8 cellular contexts compared by ENCODE assay signal in the genomic region with DNA sequence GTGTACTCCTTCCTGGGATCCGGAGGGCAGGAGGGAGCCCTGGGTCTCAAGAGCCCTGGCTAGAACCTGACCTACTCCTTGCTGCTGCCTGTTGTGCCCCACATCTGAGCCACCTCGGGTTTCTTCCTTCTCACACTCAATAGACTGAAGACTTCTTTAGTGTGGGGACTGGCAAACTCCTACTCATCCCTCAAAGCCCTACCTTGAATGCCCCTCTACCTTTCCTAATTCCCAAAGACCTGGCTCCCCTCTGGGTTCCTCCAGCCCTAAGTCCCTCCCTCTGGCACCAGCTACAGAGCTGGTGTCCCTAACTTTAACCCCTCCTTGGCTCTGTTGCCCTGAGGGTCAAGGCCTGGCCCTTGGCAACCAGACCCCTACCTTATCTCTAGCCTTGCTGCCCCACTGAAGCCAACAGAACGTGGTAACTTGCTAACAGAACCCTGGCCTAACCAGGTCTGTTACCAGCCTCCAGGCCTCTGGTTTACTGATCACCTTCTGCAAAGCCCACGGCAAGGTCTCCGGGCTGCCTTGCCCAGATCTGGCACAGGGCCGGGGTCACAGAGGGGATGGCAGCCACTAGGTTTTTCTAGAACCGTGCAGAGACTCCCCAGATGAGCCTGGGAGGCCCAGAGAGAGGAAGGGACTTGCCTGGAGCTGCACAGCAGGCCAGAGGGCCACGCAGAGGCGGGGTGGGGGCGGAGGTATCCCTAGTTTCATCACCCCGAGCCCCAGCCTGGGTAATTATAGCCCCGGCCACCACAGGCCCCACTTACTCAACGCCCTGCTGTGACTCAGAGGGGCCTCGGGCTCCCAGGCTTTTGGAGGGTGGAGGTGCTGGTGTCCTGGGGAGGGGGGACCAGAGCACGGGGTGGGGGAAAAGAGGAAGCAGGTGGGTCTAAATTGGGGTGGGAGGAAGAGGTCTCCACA. TPM values are rescaled to one million over a fixed set of nuclear protein-coding genes. Genes with fewer than 3 reads are reported as not detected.
DNase-seq lines count a peak whose midpoint lies in the region; ATAC-seq lines count a peak whose summit lies in the region.

No MANE protein-coding gene starts in this region.

- H3K27ac Mint-ChIP-seq in activated CD4-positive, alpha-beta T cell treated with anti-CD3 and anti-CD28 coated beads for 36 hours, result peak overlapping the region; percentile 75
- H3K27ac Mint-ChIP-seq in activated T-helper 1 cell treated with anti-CD3 and anti-CD28 coated beads, Interleukin-12 subunit alpha, Interleukin-12 subunit beta, Interleukin-2, Interleukin-4 antibody, amounts not matched to agents 30 ng/mL and 10 ng/mL and 1 ng/mL, durations not matched to agents 14 hours and 24 hours and 36 hours, result peak overlapping the region; percentile 41

- no peaks in the 10 kb centered on the region for H3K27me3 ChIP-seq in subcutaneous abdominal adipose tissue (ENCODE audit: control insufficient read depth in 5 of 5, insufficient read depth in 4 of 5, low read length in 5 of 5)

- H3K4me3 ChIP-seq in subcutaneous abdominal adipose tissue (ENCODE audit: low read depth in 1 of 5, low read length in 5 of 5), result no peak overlapping the region

- POLR2A ChIA-PET in activated CD4-positive, alpha-beta T cell treated with anti-CD3 and anti-CD28 coated beads for 36 hours (lab: Charles Lee), result no interaction called here

- intact Hi-C loops in activated CD4-positive, alpha-beta T cell treated with anti-CD3 and anti-CD28 coated beads for 36 hours (cut with DNase I, micrococcal nuclease), result no loop called here
- intact Hi-C loops in activated T-helper 1 cell treated with anti-CD3 and anti-CD28 coated beads, Interleukin-12 subunit alpha, Interleukin-12 subunit beta, Interleukin-2, Interleukin-4 antibody, amounts not matched to agents 30 ng/mL and 10 ng/mL and 1 ng/mL, durations not matched to agents 14 hours and 24 hours and 36 hours (cut with micrococcal nuclease), result no loop called here

- peaks cover 0 to 66% (median 41%) of the 10 kb centered on the region in 5 donors for H3K36me3 ChIP-seq in subcutaneous abdominal adipose tissue (ENCODE audit: control insufficient read depth in 5 of 5, insufficient read depth in 5 of 5, low read length in 5 of 5)

- CTCF ChIA-PET in activated CD4-positive, alpha-beta T cell treated with anti-CD3 and anti-CD28 coated beads for 36 hours (lab: Charles Lee), result interaction anchor here (1.1 kb wide), 1 partner anchor 10 kb away, joined by 3 read pairs; no protein-coding TSS in a partner anchor

- peaks cover 34% of the 10 kb centered on the region for H3K4me1 Mint-ChIP-seq in activated CD4-positive, alpha-beta T cell treated with anti-CD3 and anti-CD28 coated beads for 36 hours
- peaks cover 23% of the 10 kb centered on the region for H3K4me1 Mint-ChIP-seq in activated T-helper 1 cell treated with anti-CD3 and anti-CD28 coated beads, Interleukin-12 subunit alpha, Interleukin-12 subunit beta, Interleukin-2, Interleukin-4 antibody, amounts not matched to agents 30 ng/mL and 10 ng/mL and 1 ng/mL, durations not matched to agents 14 hours and 24 hours and 36 hours (ENCODE audit: low read depth)

- ATAC-seq in activated CD4-positive, alpha-beta T cell treated with anti-CD3 and anti-CD28 coated beads for 36 hours, result peak; percentile 68
- ATAC-seq in GM19035 (IDR thresholded peaks at IDR 0.05; ENCODE audit: unreplicated experiment), result no peak
- no peak for ATAC-seq in HG03354 (IDR thresholded peaks at IDR 0.05; ENCODE audit: poor library complexity, severe bottlenecking, unreplicated experiment)

- H3K9me3 ChIP-seq in subcutaneous abdominal adipose tissue (ENCODE audit: control insufficient read depth in 5 of 5, low read length in 5 of 5), result no peaks in the 10 kb centered on the region

- peaks cover 3% of the 10 kb centered on the region for H3K9me3 Mint-ChIP-seq in activated CD4-positive, alpha-beta T cell treated with anti-CD3 and anti-CD28 coated beads for 36 hours (ENCODE audit: low read depth)
- H3K9me3 Mint-ChIP-seq in activated T-helper 1 cell treated with anti-CD3 and anti-CD28 coated beads, Interleukin-12 subunit alpha, Interleukin-12 subunit beta, Interleukin-2, Interleukin-4 antibody, amounts not matched to agents 30 ng/mL and 10 ng/mL and 1 ng/mL, durations not matched to agents 14 hours and 24 hours and 36 hours, result no peaks in the 10 kb centered on the region

- peaks cover 47% of the 10 kb centered on the region for H3K36me3 Mint-ChIP-seq in activated CD4-positive, alpha-beta T cell treated with anti-CD3 and anti-CD28 coated beads for 36 hours (ENCODE audit: low read depth)
- peaks cover 32% of the 10 kb centered on the region for H3K36me3 Mint-ChIP-seq in activated T-helper 1 cell treated with anti-CD3 and anti-CD28 coated beads, Interleukin-12 subunit alpha, Interleukin-12 subunit beta, Interleukin-2, Interleukin-4 antibody, amounts not matched to agents 30 ng/mL and 10 ng/mL and 1 ng/mL, durations not matched to agents 14 hours and 24 hours and 36 hours (ENCODE audit: low read depth)

- H3K4me3 Mint-ChIP-seq in activated CD4-positive, alpha-beta T cell treated with anti-CD3 and anti-CD28 coated beads for 36 hours, result no peak overlapping the region
- no peak overlapping the region for H3K4me3 Mint-ChIP-seq in activated T-helper 1 cell treated with anti-CD3 and anti-CD28 coated beads, Interleukin-12 subunit alpha, Interleukin-12 subunit beta, Interleukin-2, Interleukin-4 antibody, amounts not matched to agents 30 ng/mL and 10 ng/mL and 1 ng/mL, durations not matched to agents 14 hours and 24 hours and 36 hours

- peak; percentile 59 for DNase-seq in activated CD4-positive, alpha-beta T cell treated with anti-CD3 and anti-CD28 coated beads for 36 hours
- DNase-seq in activated CD4-positive, alpha-beta T cell treated with anti-CD3 and anti-CD28 coated beads for 1 hour, result no peak
- no peak for DNase-seq in activated T-helper 1 cell treated with anti-CD3 and anti-CD28 coated beads, Interleukin-12 subunit alpha, Interleukin-12 subunit beta, Interleukin-2, Interleukin-4 antibody, amounts not matched to agents 30 ng/mL and 10 ng/mL and 1 ng/mL, durations not matched to agents 14 hours and 24 hours and 36 hours (ENCODE audit: low spot score)
- DNase-seq in iris pigment epithelial cell (ENCODE audit: low read depth) (peak; percentile 76), T-helper 9 cell (no peak)

- no peaks in the 10 kb centered on the region for H3K27me3 Mint-ChIP-seq in activated CD4-positive, alpha-beta T cell treated with anti-CD3 and anti-CD28 coated beads for 36 hours
- H3K27me3 Mint-ChIP-seq in activated T-helper 1 cell treated with anti-CD3 and anti-CD28 coated beads, Interleukin-12 subunit alpha, Interleukin-12 subunit beta, Interleukin-2, Interleukin-4 antibody, amounts not matched to agents 30 ng/mL and 10 ng/mL and 1 ng/mL, durations not matched to agents 14 hours and 24 hours and 36 hours (ENCODE audit: insufficient read depth), result no peaks in the 10 kb centered on the region

- peak overlapping the region in 3 of 5 donors; percentile 6 to 62 (median 26) for H3K9ac ChIP-seq in subcutaneous abdominal adipose tissue (ENCODE audit: low read length in 5 of 5)

- H3K4me1 ChIP-seq in subcutaneous abdominal adipose tissue (ENCODE audit: control insufficient read depth in 5 of 5, insufficient read depth in 5 of 5, low read length in 5 of 5), result peaks cover 14 to 33% (median 29%) of the 10 kb centered on the region in 5 donors

- peak overlapping the region; percentile 89 for H3K27ac ChIP-seq in subcutaneous abdominal adipose tissue (ENCODE audit: low read depth, low read length)

RNA-seq across cellular contexts. Expression of gene ZBTB7A, which starts 15.3 kb away (rescaled TPM):
- 10 to 100 TPM; 24.0 to 26.4 TPM for total RNA-seq in activated CD4-positive, alpha-beta T cell treated with anti-CD3 and anti-CD28 coated beads for 36 hours
- total RNA-seq in activated T-helper 1 cell treated with anti-CD3 and anti-CD28 coated beads, Interleukin-12 subunit alpha, Interleukin-12 subunit beta, Interleukin-2, Interleukin-4 antibody, amounts not matched to agents 30 ng/mL and 10 ng/mL and 1 ng/mL, durations not matched to agents 14 hours and 24 hours and 36 hours, result 37.1 and 41.3 TPM in 2 replicates

RNA-seq across cellular contexts. Expression of gene PIAS4, which starts 43.9 kb away (rescaled TPM):
- 10 to 100 TPM; 23.0 to 37.3 TPM for total RNA-seq in activated CD4-positive, alpha-beta T cell treated with anti-CD3 and anti-CD28 coated beads for 36 hours
- 37.6 and 41.0 TPM in 2 replicates for total RNA-seq in activated T-helper 1 cell treated with anti-CD3 and anti-CD28 coated beads, Interleukin-12 subunit alpha, Interleukin-12 subunit beta, Interleukin-2, Interleukin-4 antibody, amounts not matched to agents 30 ng/mL and 10 ng/mL and 1 ng/mL, durations not matched to agents 14 hours and 24 hours and 36 hours

Comparison
In these comparisons a context has a peak if more than half of its experiments do, and no peak if none do; other contexts are left out.
1. DNase-seq: peak in activated CD4-positive, alpha-beta T cell treated with anti-CD3 and anti-CD28 coated beads for 36 hours (single experiment) and iris pigment epithelial cell (single experiment); none in activated CD4-positive, alpha-beta T cell treated with anti-CD3 and anti-CD28 coated beads for 1 hour (single experiment), activated T-helper 1 cell treated with anti-CD3 and anti-CD28 coated beads, Interleukin-12 subunit alpha, Interleukin-12 subunit beta, Interleukin-2, Interleukin-4 antibody, amounts not matched to agents 30 ng/mL and 10 ng/mL and 1 ng/mL, durations not matched to agents 14 hours and 24 hours and 36 hours (single experiment) and T-helper 9 cell (single experiment).